18 cellular contexts compared by ENCODE assay signal in the genomic region with DNA sequence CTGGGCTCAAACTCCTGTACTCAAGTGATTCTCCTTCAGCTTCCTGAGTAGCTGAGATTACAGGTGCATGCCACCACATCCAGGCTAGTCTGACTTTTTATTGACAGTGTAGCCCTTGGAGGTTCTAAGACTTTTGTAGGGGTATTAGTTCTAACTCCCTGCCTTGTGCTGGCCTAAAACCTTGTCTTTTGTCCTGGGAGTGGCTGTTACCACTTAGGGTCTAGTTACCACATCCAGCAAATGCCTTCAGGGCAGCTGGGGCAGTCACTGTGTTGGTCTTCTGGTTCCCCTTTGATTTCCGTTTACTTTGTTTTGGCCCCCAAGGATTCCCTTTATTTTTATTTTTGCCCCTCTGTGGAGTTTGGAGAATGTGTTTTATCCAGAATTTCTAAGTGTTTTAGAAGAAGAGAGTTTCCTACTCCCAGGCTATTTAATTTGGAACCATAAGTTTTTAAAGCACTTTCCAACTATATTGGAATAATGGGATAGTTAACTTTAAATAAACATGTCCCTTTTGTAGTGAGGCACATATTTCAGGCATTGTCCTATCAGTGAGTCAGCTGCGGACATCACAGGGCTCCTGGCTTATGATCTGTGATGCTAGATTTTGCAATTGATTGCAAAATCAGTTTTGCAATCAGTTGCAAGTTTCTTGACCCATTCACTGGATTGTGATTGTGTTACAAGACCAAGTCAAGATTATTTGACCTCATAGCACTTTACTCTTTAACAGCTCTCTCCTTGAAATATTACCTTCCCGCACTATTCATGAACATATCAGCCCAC. TPM values are rescaled to one million over a fixed set of nuclear protein-coding genes. Genes with fewer than 3 reads are reported as not detected.
DNase-seq lines count a peak whose midpoint lies in the region; ATAC-seq and TF ChIP-seq lines count a peak whose summit lies in the region.
"Had no signal": no experiment of that assay in that cellular context is flagged by ENCODE, and none has a peak within 500 bp of the region (broad histone marks: within the 10 kb centered on the region; RNA-seq: fewer than 3 reads in every experiment).

No MANE protein-coding gene starts in this region.

- H3K9me3 Mint-ChIP-seq in naive thymus-derived CD8-positive, alpha-beta T cell: peaks cover 0 to 10% (median 0%) of the 10 kb centered on the region in 9 donors
- peaks cover 0 to 4% (median 0%) of the 10 kb centered on the region in 6 donors for H3K9me3 Mint-ChIP-seq in immature natural killer cell
- H3K9me3 Mint-ChIP-seq: memory B cell had no signal

- H3K4me3 ChIP-seq in brain microvascular endothelial cell (ENCODE audit: low read depth, low read length) (no peak overlapping the region), liver (ENCODE audit: low read depth in 1 of 3, low read length in 3 of 3) (no peak overlapping the region)

- H3K27me3 Mint-ChIP-seq in naive thymus-derived CD8-positive, alpha-beta T cell: peaks cover 0 to 5% (median 0%) of the 10 kb centered on the region in 5 donors
- peaks cover 0 to 5% (median 4%) of the 10 kb centered on the region in 3 donors for H3K27me3 Mint-ChIP-seq in immature natural killer cell (ENCODE audit: low read depth in 3 of 3)
- H3K27me3 Mint-ChIP-seq: memory B cell, progenitor cell of endocrine pancreas had no signal

- no peak overlapping the region for H3K4me3 Mint-ChIP-seq in naive thymus-derived CD8-positive, alpha-beta T cell
- H3K4me3 Mint-ChIP-seq in immature natural killer cell: no peak overlapping the region
- H3K4me3 Mint-ChIP-seq: memory B cell had no signal

- no peak for ATAC-seq in HG03097 (IDR thresholded peaks at IDR 0.05; ENCODE audit: low FRiP score, unreplicated experiment)
- ATAC-seq in GM21619 (IDR thresholded peaks at IDR 0.05; ENCODE audit: unreplicated experiment): no peak
- ATAC-seq in naive thymus-derived CD8-positive, alpha-beta T cell: no peak

- POLR2A ChIA-PET in naive thymus-derived CD8-positive, alpha-beta T cell (lab: Charles Lee): no interaction called here

- TF ChIP-seq CTCF in brain microvascular endothelial cell (IDR thresholded peaks at IDR 0.05; ENCODE audit: low read depth, low read length, missing control alignments): no peak
- no peak for TF ChIP-seq CTCF in liver (IDR thresholded peaks at IDR 0.05; ENCODE audit: low read depth, low read length, missing input control)

- no peaks in the 10 kb centered on the region for H3K36me3 ChIP-seq in brain microvascular endothelial cell (replicated peaks)
- no peaks in the 10 kb centered on the region for H3K36me3 ChIP-seq in liver (ENCODE audit: control insufficient read depth in 4 of 4, insufficient read depth in 3 of 4, low read depth in 1 of 4, low read length in 3 of 4)

- in situ Hi-C loops in brain microvascular endothelial cell (cut with HindIII; ENCODE audit: low pct_ligation_motif_present, low sequenced_read_pairs): no loop called here

- no peak overlapping the region for H3K27ac Mint-ChIP-seq in naive thymus-derived CD8-positive, alpha-beta T cell
- no peak overlapping the region for H3K27ac Mint-ChIP-seq in immature natural killer cell
- H3K27ac Mint-ChIP-seq: activated T-helper 2 cell treated with anti-CD3 and anti-CD28 coated beads, Interferon-gamma antibody, Interleukin-2, Interleukin-4, amounts not matched to agents 10 μg/mL and 5 μg/mL and 100 μg/mL, durations not matched to agents 14 hours and 24 hours and 36 hours; memory B cell; progenitor cell of endocrine pancreas had no signal

- peaks cover 0 to 8% (median 0%) of the 10 kb centered on the region in 4 donors for H3K4me1 Mint-ChIP-seq in naive thymus-derived CD8-positive, alpha-beta T cell
- no peaks in the 10 kb centered on the region for H3K4me1 Mint-ChIP-seq in immature natural killer cell

- H3K27me3 ChIP-seq in brain microvascular endothelial cell (replicated peaks) (no peaks in the 10 kb centered on the region), liver (ENCODE audit: control insufficient read depth in 4 of 4, insufficient read depth in 4 of 4, low read length in 3 of 4) (no peaks in the 10 kb centered on the region)

- no peaks in the 10 kb centered on the region for H3K9me3 ChIP-seq in liver (ENCODE audit: control insufficient read depth in 4 of 4, low read length in 3 of 4)

- H3K4me1 ChIP-seq in liver (ENCODE audit: control insufficient read depth in 4 of 4, insufficient read depth in 4 of 4, low read length in 3 of 4): peaks cover 0 to 5% (median 2%) of the 10 kb centered on the region in 4 donors

- peaks cover 0 to 2% (median 0%) of the 10 kb centered on the region in 3 donors for H3K36me3 Mint-ChIP-seq in naive thymus-derived CD8-positive, alpha-beta T cell
- peaks cover 0 to 5% (median 0%) of the 10 kb centered on the region in 3 donors for H3K36me3 Mint-ChIP-seq in immature natural killer cell

- peak; percentile 52 for DNase-seq in SIG-M5 treated with dmso at 0.1 percent for 504 hours (lab: John Stamatoyannopoulos, UW; ENCODE audit: unreplicated experiment)
- no peak for DNase-seq in SIG-M5 (lab: John Stamatoyannopoulos, UW)
- DNase-seq in brain microvascular endothelial cell: peak; percentile 7
- DNase-seq in naive thymus-derived CD8-positive, alpha-beta T cell: no peak
- DNase-seq in immature natural killer cell: no peak
- DNase-seq: activated CD4-positive, alpha-beta T cell treated with anti-CD3 and anti-CD28 coated beads for 48 hours; caudate nucleus; DMS79 treated with DMSO at 0.1 percent for 48 hours; NCI-H1105; stimulated activated CD4-positive, alpha-beta T cell treated with anti-CD3 and anti-CD28 coated beads, Interleukin-4, amount 100 ng/mL, for 4 hours had no signal

- H3K27ac ChIP-seq in brain microvascular endothelial cell (no peak overlapping the region), liver (ENCODE audit: low read depth in 1 of 2, low read length in 2 of 2) (peak overlapping the region in 1 of 2 donors; percentile 50)
- H3K27ac ChIP-seq: 22Rv1 had no signal

- peak in 1 of 2 donors; percentile 38 for TF ChIP-seq RAD21 in liver (IDR thresholded peaks at IDR 0.05)

- WGBS in liver: 55% methylated on average over 3 of the region's 3 CpGs

- no peak overlapping the region for H3K9ac ChIP-seq in liver (ENCODE audit: low read depth in 1 of 2, low read length in 2 of 2)

TF ChIP-seq in liver, 16 proteins besides CTCF, POLR2A, EP300 and RAD21 (continues in another document):
- TF ChIP-seq YY1 (IDR thresholded peaks at IDR 0.05) (peak; percentile 70), HNF4A (conservative IDR thresholded peaks at IDR 0.05) (peak; percentile 62 to 83), SP1 (IDR thresholded peaks at IDR 0.05) (peak; percentile 38), FOXA2 (IDR thresholded peaks at IDR 0.05) (peak; percentile 72), HNF4G (IDR thresholded peaks at IDR 0.05) (no peak), RXRA (IDR thresholded peaks at IDR 0.05) (peak; percentile 81 to 91), TAF1 (conservative IDR thresholded peaks at IDR 0.05) (no peak), JUND (IDR thresholded peaks at IDR 0.05) (peak; percentile 54 to 91), GABPA (IDR thresholded peaks at IDR 0.05 in 1 of 2, conservative IDR thresholded peaks at IDR 0.05 in 1 of 2) (peak in 1 of 2 donors; percentile 37), EGR1 (IDR thresholded peaks at IDR 0.05; ENCODE audit: low read depth in 2 of 2) (no peak), NR2F2 (IDR thresholded peaks at IDR 0.05) (no peak), FOXA1 (IDR thresholded peaks at IDR 0.05) (peak; percentile 82)
- TF ChIP-seq, protein P1, sequence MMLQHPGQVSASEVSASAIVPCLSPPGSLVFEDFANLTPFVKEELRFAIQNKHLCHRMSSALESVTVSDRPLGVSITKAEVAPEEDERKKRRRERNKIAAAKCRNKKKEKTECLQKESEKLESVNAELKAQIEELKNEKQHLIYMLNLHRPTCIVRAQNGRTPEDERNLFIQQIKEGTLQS (IDR thresholded peaks at IDR 0.05): peak; percentile 61
- TF ChIP-seq, protein P2, sequence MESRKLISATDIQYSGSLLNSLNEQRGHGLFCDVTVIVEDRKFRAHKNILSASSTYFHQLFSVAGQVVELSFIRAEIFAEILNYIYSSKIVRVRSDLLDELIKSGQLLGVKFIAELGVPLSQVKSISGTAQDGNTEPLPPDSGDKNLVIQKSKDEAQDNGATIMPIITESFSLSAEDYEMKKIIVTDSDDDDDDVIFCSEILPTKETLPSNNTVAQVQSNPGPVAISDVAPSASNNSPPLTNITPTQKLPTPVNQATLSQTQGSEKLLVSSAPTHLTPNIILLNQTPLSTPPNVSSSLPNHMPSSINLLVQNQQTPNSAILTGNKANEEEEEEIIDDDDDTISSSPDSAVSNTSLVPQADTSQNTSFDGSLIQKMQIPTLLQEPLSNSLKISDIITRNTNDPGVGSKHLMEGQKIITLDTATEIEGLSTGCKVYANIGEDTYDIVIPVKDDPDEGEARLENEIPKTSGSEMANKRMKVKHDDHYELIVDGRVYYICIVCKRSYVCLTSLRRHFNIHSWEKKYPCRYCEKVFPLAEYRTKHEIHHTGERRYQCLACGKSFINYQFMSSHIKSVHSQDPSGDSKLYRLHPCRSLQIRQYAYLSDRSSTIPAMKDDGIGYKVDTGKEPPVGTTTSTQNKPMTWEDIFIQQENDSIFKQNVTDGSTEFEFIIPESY (IDR thresholded peaks at IDR 0.05): peak; percentile 80
- TF ChIP-seq, protein P3, sequence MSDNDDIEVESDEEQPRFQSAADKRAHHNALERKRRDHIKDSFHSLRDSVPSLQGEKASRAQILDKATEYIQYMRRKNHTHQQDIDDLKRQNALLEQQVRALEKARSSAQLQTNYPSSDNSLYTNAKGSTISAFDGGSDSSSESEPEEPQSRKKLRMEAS (IDR thresholded peaks at IDR 0.05): peak; percentile 54

RNA-seq across cellular contexts. Expression of a gene that starts 25.0 kb away (rescaled TPM):
- under 1 TPM in 1 of 2 donors, not detected in 1; 0.05 TPM for total RNA-seq in liver
- polyA plus RNA-seq in liver (not detected), immature natural killer cell (not detected)
- total RNA-seq in naive thymus-derived CD8-positive, alpha-beta T cell: not detected
- polyA plus RNA-seq in naive thymus-derived CD8-positive, alpha-beta T cell: not detected
- total RNA-seq: activated T-helper 2 cell treated with anti-CD3 and anti-CD28 coated beads, Interferon-gamma antibody, Interleukin-2, Interleukin-4, amounts not matched to agents 10 μg/mL and 5 μg/mL and 100 μg/mL, durations not matched to agents 14 hours and 24 hours and 36 hours; glomerular endothelial cell; progenitor cell of endocrine pancreas had no signal

Comparison
In these comparisons a context has a peak if more than half of its experiments do, and no peak if none do; other contexts are left out.
1. DNase-seq: peak in SIG-M5 treated with dmso at 0.1 percent for 504 hours (single experiment) and brain microvascular endothelial cell (single experiment); none in SIG-M5 (single experiment), naive thymus-derived CD8-positive, alpha-beta T cell (0 of 10) and immature natural killer cell (0 of 3).